In the genomic region with DNA sequence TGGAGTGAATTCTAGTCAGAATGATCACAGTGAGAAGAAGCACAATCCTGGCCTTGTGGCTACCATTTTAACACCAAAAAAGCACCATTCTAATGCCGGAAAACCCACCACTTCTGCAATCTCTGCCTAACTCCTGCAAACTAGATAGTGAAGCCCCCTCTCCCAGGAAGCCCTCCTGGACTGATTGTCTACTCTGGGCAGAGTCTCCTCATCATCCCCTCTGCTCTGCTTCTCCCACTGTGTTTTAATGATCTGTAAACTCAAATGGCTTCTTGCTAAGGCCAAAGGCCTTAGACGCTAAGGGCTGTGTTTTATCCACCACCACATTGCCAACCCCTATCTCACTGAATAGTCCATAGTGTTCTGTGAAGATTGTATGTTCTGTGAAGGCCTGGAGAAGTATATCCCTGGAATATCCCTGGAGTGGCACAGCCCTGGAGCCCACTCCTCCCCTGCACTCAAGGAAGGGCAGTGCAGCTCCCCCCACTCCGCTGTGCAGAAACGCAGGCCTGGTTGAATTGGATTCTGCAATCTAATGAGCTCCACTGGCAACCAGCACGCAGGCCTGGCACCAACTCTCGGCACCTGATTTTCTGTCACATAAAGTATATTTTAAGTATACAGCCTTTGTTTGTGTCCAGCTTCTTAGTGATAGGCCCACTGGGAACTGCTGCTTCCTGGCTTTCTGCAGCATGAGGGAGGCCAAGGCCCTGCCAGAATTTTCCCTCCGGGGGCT, we compare ENCODE assay signal across 16 cellular contexts.
"Had no signal": no experiment of that assay in that cellular context is flagged by ENCODE, and none has a peak within 500 bp of the region (broad histone marks: within the 10 kb centered on the region; RNA-seq: fewer than 3 reads in every experiment).

No MANE protein-coding gene starts in this region.

- H3K36me3 ChIP-seq: breast epithelium, left lung, stomach, thyroid gland, uterus had no signal

- ATAC-seq: esophagus mucosa, left lung, WTC11 had no signal

- H3K36me3 Mint-ChIP-seq: WTC11 had no signal

- H3K4me3 ChIP-seq: breast epithelium, left lung, psoas muscle, stomach, thyroid gland, uterus had no signal

- H3K9me3 Mint-ChIP-seq: activated T-helper 1 cell treated with anti-CD3 and anti-CD28 coated beads, Interleukin-12 subunit alpha, Interleukin-12 subunit beta, Interleukin-2, Interleukin-4 antibody, amounts not matched to agents 30 ng/mL and 10 ng/mL and 1 ng/mL, durations not matched to agents 14 hours and 24 hours and 36 hours had no signal

- H3K4me3 Mint-ChIP-seq: activated T-helper 1 cell treated with anti-CD3 and anti-CD28 coated beads, Interleukin-12 subunit alpha, Interleukin-12 subunit beta, Interleukin-2, Interleukin-4 antibody, amounts not matched to agents 30 ng/mL and 10 ng/mL and 1 ng/mL, durations not matched to agents 14 hours and 24 hours and 36 hours; nephron; WTC11 had no signal

- H3K4me1 ChIP-seq: breast epithelium, left lung, psoas muscle, stomach, thyroid gland, uterus had no signal

- H3K27ac ChIP-seq: breast epithelium, left lung, psoas muscle, stomach, thyroid gland, uterus had no signal

- H3K9me3 ChIP-seq: breast epithelium, left lung, psoas muscle, thyroid gland, uterus had no signal

- H3K27me3 ChIP-seq: breast epithelium, left lung, stomach, thyroid gland, uterus had no signal

- DNase-seq: activated CD4-positive, alpha-beta T cell treated with anti-CD3 and anti-CD28 coated beads for 48 hours; aorta; left lung; mesenchymal stem cell; psoas muscle; stimulated activated CD4-positive, alpha-beta T cell treated with anti-CD3 and anti-CD28 coated beads, Interleukin-12 subunit alpha, Interleukin-12 subunit beta, amount 100 ng/mL, for 4 hours; stimulated activated CD4-positive, alpha-beta T cell treated with anti-CD3 and anti-CD28 coated beads, Interleukin-2, amount 100 ng/mL, for 24 hours; stomach; thyroid gland; uterus had no signal

- H3K27ac Mint-ChIP-seq: activated T-helper 1 cell treated with anti-CD3 and anti-CD28 coated beads, Interleukin-12 subunit alpha, Interleukin-12 subunit beta, Interleukin-2, Interleukin-4 antibody, amounts not matched to agents 30 ng/mL and 10 ng/mL and 1 ng/mL, durations not matched to agents 14 hours and 24 hours and 36 hours; nephron; WTC11 had no signal

- FAIRE-seq: TTC549 had no signal
